In genomic region chr5:10759111-10759510, GRCh38 we compare ENCODE assay signal across 2 cellular contexts.
TF ChIP-seq lines count a peak whose summit lies in the region.

No MANE protein-coding gene starts in this region.

TF ChIP-seq in SK-N-SH, 30 proteins besides CTCF, POLR2A, EP300 and RAD21 (continued from another document):
- TF ChIP-seq IRF3 (IDR thresholded peaks at IDR 0.05; ENCODE audit: low read depth, low read length) (no peak), TAF1 (IDR thresholded peaks at IDR 0.05; ENCODE audit: borderline replicate concordance, low read depth, low read length) (no peak), FOXM1 (IDR thresholded peaks at IDR 0.05; ENCODE audit: low read depth) (no peak), TEAD4 (IDR thresholded peaks at IDR 0.05; ENCODE audit: borderline replicate concordance, insufficient read depth) (no peak), USF1 (IDR thresholded peaks at IDR 0.05; ENCODE audit: borderline replicate concordance, low read depth) (no peak), ELF1 (IDR thresholded peaks at IDR 0.05) (no peak), CHD2 (IDR thresholded peaks at IDR 0.05; ENCODE audit: low read length, partially characterized antibody) (no peak), JUND (IDR thresholded peaks at IDR 0.05) (no peak), FOXJ3 (CRISPR knock-in tag; IDR thresholded peaks at IDR 0.05) (no peak), RXRA (IDR thresholded peaks at IDR 0.05; ENCODE audit: borderline replicate concordance, low read depth) (no peak), YY1 (IDR thresholded peaks at IDR 0.05; ENCODE audit: low read depth) (no peak), POLR2AphosphoS5 (IDR thresholded peaks at IDR 0.05; ENCODE audit: low read depth, low read length) (no peak), USF2 (IDR thresholded peaks at IDR 0.05; ENCODE audit: borderline replicate concordance, low read depth, low read length) (no peak), NFIC (IDR thresholded peaks at IDR 0.05; ENCODE audit: borderline replicate concordance) (no peak), REST (IDR thresholded peaks at IDR 0.05; ENCODE audit: low read depth, low read length) (no peak), TCF12 (IDR thresholded peaks at IDR 0.05) (no peak)

TF ChIP-seq in SK-N-SH treated with all-trans-retinoic acid at 6 μM for 48 hours, 23 proteins besides CTCF, POLR2A, EP300 and RAD21 (continued from another document):
- TF ChIP-seq BACH2 (CRISPR knock-in tag; IDR thresholded peaks at IDR 0.05; ENCODE audit: borderline replicate concordance) (no peak), CREB5 (CRISPR knock-in tag; IDR thresholded peaks at IDR 0.05; ENCODE audit: low read depth) (no peak), TSHZ2 (CRISPR knock-in tag; IDR thresholded peaks at IDR 0.05) (no peak)
